ENCODE assay signal across 8 cellular contexts in the genomic region with DNA sequence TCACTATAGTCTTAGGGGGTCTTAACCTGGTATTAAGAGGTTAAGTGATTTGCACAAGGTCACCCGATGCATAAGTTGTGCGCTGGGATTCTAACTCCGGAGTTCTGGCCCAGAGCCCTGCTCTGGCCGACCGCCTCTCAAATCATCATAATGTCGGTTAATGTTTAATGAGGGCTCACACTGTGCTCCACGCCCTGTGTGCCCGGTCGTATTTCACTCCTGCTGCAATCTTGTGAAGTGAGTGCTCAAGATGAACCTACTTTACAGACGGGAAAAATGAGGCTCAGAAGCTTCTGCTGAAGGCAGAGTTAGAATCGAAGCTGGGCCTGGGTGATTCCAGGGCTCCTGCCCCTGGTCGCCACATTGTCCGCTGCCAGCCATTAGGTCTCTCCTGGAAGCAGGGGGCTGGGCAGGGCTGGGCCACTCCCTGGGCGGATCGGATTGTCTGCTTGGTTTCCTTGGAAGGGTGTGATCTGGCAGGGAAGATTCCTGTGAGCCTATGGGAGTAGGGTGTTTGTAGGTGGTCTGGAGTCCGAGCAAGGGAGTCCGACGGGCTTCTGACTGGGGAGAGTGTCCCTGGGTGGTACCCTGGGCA. TPM values are rescaled to one million over a fixed set of nuclear protein-coding genes. Genes with fewer than 3 reads are reported as not detected.
DNase-seq lines count a peak whose midpoint lies in the region; TF ChIP-seq lines count a peak whose summit lies in the region.

No MANE protein-coding gene starts in this region.

- H3K79me2 ChIP-seq in Karpas-422 (ENCODE audit: low read length) (peaks cover 15% of the 10 kb centered on the region), mammary epithelial cell (ENCODE audit: insufficient read depth, low read length) (peaks cover 61% of the 10 kb centered on the region)

- no peak overlapping the region for H2BK15ac ChIP-seq in mesenchymal stem cell (ENCODE audit: low read depth, poor library complexity, severe bottlenecking)

- H3K4ac ChIP-seq in mesenchymal stem cell (ENCODE audit: low read depth in 1 of 2, low read length in 2 of 2): peak overlapping the region; percentile 9 to 15

- DNase-seq in COLO668 (lab: John Stamatoyannopoulos, UW; ENCODE audit: unreplicated experiment) (peak; percentile 73), Karpas-422 (no peak), mammary epithelial cell (peak; percentile 43), mesenchymal stem cell (peak; percentile 23), uterus (no peak), GM19240 (ENCODE audit: insufficient read length, low spot score) (no peak), SHP77 (lab: John Stamatoyannopoulos, UW) (no peak)
- no peak for DNase-seq in stimulated activated CD4-positive, alpha-beta T cell treated with anti-CD3 and anti-CD28 coated beads, Interleukin-15, amount 100 ng/mL, for 24 hours

- dilution Hi-C loops in mammary epithelial cell (cut with HindIII; ENCODE audit: low sequenced_read_pairs): loop anchor here (5.0 kb wide), 1 partner anchor 46 kb away; no protein-coding TSS in a partner anchor

- no peak overlapping the region for H3K14ac ChIP-seq in mesenchymal stem cell (ENCODE audit: low read length in 2 of 2)

- in situ Hi-C loops in mammary epithelial cell (cut with MboI; ENCODE audit: low sequenced_read_pairs in 2 of 2): loop anchor here (10.0 kb wide), 1 partner anchor 58 kb away; no protein-coding TSS in a partner anchor

- H2BK5ac ChIP-seq in mesenchymal stem cell (ENCODE audit: low read depth, low read length, poor library complexity, severe bottlenecking): no peak overlapping the region

- no peak for TF ChIP-seq CTCF in mammary epithelial cell (conservative IDR thresholded peaks at IDR 0.05 in 1 of 2, IDR thresholded peaks at IDR 0.05 in 1 of 2; ENCODE audit: extremely low read depth in 1 of 2, insufficient read depth in 1 of 2, low read depth in 1 of 2, low read length in 2 of 2)
- TF ChIP-seq CTCF in uterus (IDR thresholded peaks at IDR 0.05): no peak

- H3K9me2 ChIP-seq in Karpas-422 (replicated peaks; ENCODE audit: insufficient read depth, low read length): no peaks in the 10 kb centered on the region

- H3K9me3 ChIP-seq in Karpas-422 (ENCODE audit: low read length): no peaks in the 10 kb centered on the region
- no peaks in the 10 kb centered on the region for H3K9me3 ChIP-seq in mammary epithelial cell (replicated peaks; ENCODE audit: insufficient read depth, low read length)
- no peaks in the 10 kb centered on the region for H3K9me3 ChIP-seq in mesenchymal stem cell (ENCODE audit: control insufficient read depth, low read length)
- no peaks in the 10 kb centered on the region for H3K9me3 ChIP-seq in uterus

- H4K20me1 ChIP-seq in Karpas-422 (ENCODE audit: insufficient read depth, low read depth, low read length): peaks cover 8% of the 10 kb centered on the region; the same call in 1 of the 2 replicates
- H4K20me1 ChIP-seq in mammary epithelial cell (ENCODE audit: insufficient read depth, low read length): no peaks in the 10 kb centered on the region

- H3K4me3 ChIP-seq in Karpas-422 (ENCODE audit: low read length) (peak overlapping the region; percentile 92; the same call in 1 of the 2 replicates), mammary epithelial cell (replicated peaks in 1 of 3; ENCODE audit: insufficient read depth in 1 of 3, low read depth in 2 of 3, low read length in 3 of 3) (peak overlapping the region; percentile 64 to 86 (median 80)), mesenchymal stem cell (ENCODE audit: insufficient read depth in 1 of 2, low read depth in 1 of 2, low read length in 2 of 2) (peak overlapping the region; percentile 1 to 93), uterus (peak overlapping the region; percentile 62 to 95)

- CTCF ChIA-PET in mammary epithelial cell (lab: Charles Lee; ENCODE audit: low non-redundant PET): no interaction called here

- H3K4me1 ChIP-seq in Karpas-422 (ENCODE audit: low read length) (peaks cover 20% of the 10 kb centered on the region), mammary epithelial cell (ENCODE audit: insufficient read depth, low read length) (peaks cover 20% of the 10 kb centered on the region), mesenchymal stem cell (ENCODE audit: control insufficient read depth, insufficient read depth, low read depth, low read length) (peaks cover 44% of the 10 kb centered on the region), uterus (peaks cover 10 to 22% of the 10 kb centered on the region in 2 donors)

- peak overlapping the region; percentile 35 for H4K91ac ChIP-seq in mesenchymal stem cell (ENCODE audit: low read length)

- no peak overlapping the region for H3K18ac ChIP-seq in mesenchymal stem cell (ENCODE audit: low read depth in 1 of 2, low read length in 2 of 2)

- H2BK120ac ChIP-seq in mesenchymal stem cell (ENCODE audit: low read depth, low read length): no peak overlapping the region

- no TSS peak for BruUV-seq in mammary epithelial cell (replicated peaks; lab: Mats Ljungman, UMichigan)

- H3K9ac ChIP-seq in Karpas-422 (ENCODE audit: low read length) (peak overlapping the region; percentile 86), mammary epithelial cell (ENCODE audit: insufficient read depth, low read length) (peak overlapping the region; percentile 22), mesenchymal stem cell (ENCODE audit: low read length) (peak overlapping the region; percentile 90)

- TF ChIP-seq POLR2A in uterus (IDR thresholded peaks at IDR 0.05): no peak

- H3K36me3 ChIP-seq in Karpas-422 (ENCODE audit: insufficient read depth, low read length): no peaks in the 10 kb centered on the region
- no peaks in the 10 kb centered on the region for H3K36me3 ChIP-seq in mammary epithelial cell (ENCODE audit: insufficient read depth, low read length)
- H3K36me3 ChIP-seq in mesenchymal stem cell (ENCODE audit: control insufficient read depth in 1 of 2, insufficient read depth in 2 of 2, low read depth in 1 of 2, low read length in 2 of 2): peaks cover 0 to 10% of the 10 kb centered on the region in 2 experiments
- H3K36me3 ChIP-seq in uterus: no peaks in the 10 kb centered on the region

- WGBS in mammary epithelial cell (ENCODE audit: low coverage, missing lambda C conversion rate): 6% methylated on average over 17 of the region's 18 CpGs
- 44% methylated on average over 18 of the region's 18 CpGs for WGBS in mesenchymal stem cell

- H3K27ac ChIP-seq in Karpas-422 (ENCODE audit: low read length): no peak overlapping the region
- H3K27ac ChIP-seq in mammary epithelial cell (ENCODE audit: insufficient read depth, low read depth, low read length): no peak overlapping the region
- H3K27ac ChIP-seq in mesenchymal stem cell (ENCODE audit: low read length, poor library complexity, severe bottlenecking): no peak overlapping the region
- peak overlapping the region; percentile 83 to 89 for H3K27ac ChIP-seq in uterus

- no peak overlapping the region for H3K23ac ChIP-seq in mesenchymal stem cell (ENCODE audit: low read length in 2 of 2)

- H2AK5ac ChIP-seq in mesenchymal stem cell (ENCODE audit: low read length, severe bottlenecking): peak overlapping the region; percentile 64

- no peak overlapping the region for H4K8ac ChIP-seq in mesenchymal stem cell (ENCODE audit: low read length)

- H3K4me2 ChIP-seq in Karpas-422 (ENCODE audit: low read depth, low read length, poor library complexity, severe bottlenecking) (peak overlapping the region; percentile 78), mammary epithelial cell (ENCODE audit: insufficient read depth, low read depth, low read length) (peak overlapping the region; percentile 75), mesenchymal stem cell (ENCODE audit: low read length, poor library complexity, severe bottlenecking) (peak overlapping the region; percentile 30)

- intact Hi-C loops in mammary epithelial cell (cut with micrococcal nuclease) (loop anchor here (2.0 kb wide), 1 partner anchor 34 kb away; no protein-coding TSS in a partner anchor), uterus (cut with DNase I; ENCODE audit: low total_unique reads) (loop anchor here (10.0 kb wide), 1 partner anchor 58 kb away; no protein-coding TSS in a partner anchor)

- H3K27me3 ChIP-seq in Karpas-422 (ENCODE audit: low read length): no peaks in the 10 kb centered on the region
- H3K27me3 ChIP-seq in mammary epithelial cell (ENCODE audit: insufficient read depth, low read length): no peaks in the 10 kb centered on the region
- no peaks in the 10 kb centered on the region for H3K27me3 ChIP-seq in mesenchymal stem cell (ENCODE audit: control insufficient read depth in 1 of 2, insufficient read depth in 1 of 2, low read length in 2 of 2)
- H3K27me3 ChIP-seq in uterus: no peaks in the 10 kb centered on the region

- no peak overlapping the region for H2BK12ac ChIP-seq in mesenchymal stem cell (ENCODE audit: low read length in 2 of 2)

- no peak overlapping the region for H2AFZ ChIP-seq in Karpas-422 (ENCODE audit: low read length)
- peak overlapping the region; percentile 76 for H2AFZ ChIP-seq in mammary epithelial cell (ENCODE audit: low read depth, low read length)
- H2AFZ ChIP-seq in mesenchymal stem cell (ENCODE audit: low read depth, low read length): no peak overlapping the region

- peaks cover 16% of the 10 kb centered on the region for H3K79me1 ChIP-seq in mesenchymal stem cell (replicated peaks; ENCODE audit: low read length, poor library complexity, severe bottlenecking)

RNA-seq across cellular contexts. Expression of gene PAK4, which starts 1.1 kb away (rescaled TPM):
- 1.7 and 1.9 TPM in 2 replicates for total RNA-seq in Karpas-422 (2014; rRNA removed; shearing (Covaris generic); ENCODE audit: low replicate concordance)
- total RNA-seq in mammary epithelial cell (10 to 100 TPM in 1 of 2 donors, 1 to 10 TPM in 1; 8.8 to 45.1 TPM), uterus (10 to 100 TPM in 3 of 4 donors, under 1 TPM in 1; 0.26 to 57.4 (median 24.3) TPM)
- 25.8 TPM for polyA plus RNA-seq in mammary epithelial cell
- 58.1 TPM for polyA minus RNA-seq in mammary epithelial cell
- polyA plus RNA-seq in mesenchymal stem cell (2013, experiment 1 of 2): 28.8 TPM
- 29.4 TPM for polyA plus RNA-seq in mesenchymal stem cell (2013, experiment 2 of 2)

RNA-seq across cellular contexts. Expression of gene ACP7, which starts 42.5 kb away (rescaled TPM):
- total RNA-seq in Karpas-422 (2014; rRNA removed; shearing (Covaris generic); ENCODE audit: low replicate concordance): not detected in 2 replicates
- 1 to 10 TPM; 3.3 to 4.4 TPM for total RNA-seq in mammary epithelial cell
- 1.3 TPM for polyA plus RNA-seq in mammary epithelial cell
- not detected for polyA minus RNA-seq in mammary epithelial cell
- polyA plus RNA-seq in mesenchymal stem cell (2013, experiment 1 of 2): 0.01 TPM
- not detected for polyA plus RNA-seq in mesenchymal stem cell (2013, experiment 2 of 2)
- total RNA-seq in uterus: under 1 TPM in 1 of 4 donors, not detected in 3; 0.55 TPM

Comparison
In these comparisons a context has a peak if more than half of its experiments do, and no peak if none do; other contexts are left out.
1. DNase-seq: peak in COLO668 (single experiment), mammary epithelial cell (single experiment) and mesenchymal stem cell (single experiment); none in Karpas-422 (single experiment), uterus (0 of 2), stimulated activated CD4-positive, alpha-beta T cell treated with anti-CD3 and anti-CD28 coated beads, Interleukin-15, amount 100 ng/mL, for 24 hours (single experiment), GM19240 (single experiment) and SHP77 (0 of 2).
2. H3K27ac ChIP-seq: peak in uterus (2 of 2); none in Karpas-422 (single experiment), mammary epithelial cell (single experiment) and mesenchymal stem cell (single experiment).
3. H3K9ac ChIP-seq: peak in every context shown above with its lines; median percentile 90 in mesenchymal stem cell; 86 in Karpas-422; 22 in mammary epithelial cell.
4. Peak in every context shown above with its lines, with median percentiles within 50 percentile points of each other: H3K4me2 ChIP-seq and H3K4me3 ChIP-seq.